ENCODE assay signal across 8 cellular contexts in genomic region chr3:58306662-58307286, GRCh38. TPM values are rescaled to one million over a fixed set of nuclear protein-coding genes. Genes with fewer than 3 reads are reported as not detected.
DNase-seq lines count a peak whose midpoint lies in the region; ATAC-seq and TF ChIP-seq lines count a peak whose summit lies in the region.

No MANE protein-coding gene starts in this region.

- peak overlapping the region; percentile 93 for H3K27ac ChIP-seq in SJCRH30
- peak overlapping the region; percentile 91 to 99 (median 96) for H3K27ac ChIP-seq in body of pancreas

- H3K27me3 ChIP-seq in SJCRH30 (no peaks in the 10 kb centered on the region), body of pancreas (no peaks in the 10 kb centered on the region)

- CTCF ChIA-PET in GM10248 (lab: Yijun Ruan, JAX), result interaction anchor here (0.6 to 19.6 kb wide), 89 partner anchors 10 to 1137 kb away, joined by 3 to 560 read pairs (median 4); partner anchors contain the start of genes ABHD6, ACOX2, FLNB and KCTD6

- ATAC-seq in HG02623 (IDR thresholded peaks at IDR 0.05; ENCODE audit: unreplicated experiment) (peak; percentile 8), body of pancreas (peak; percentile 16), GM19455 (IDR thresholded peaks at IDR 0.05; ENCODE audit: unreplicated experiment) (no peak)

- H3K4me3 ChIP-seq in SJCRH30 (peak overlapping the region; percentile 82), body of pancreas (peak overlapping the region; percentile 57 to 63)

- WGBS in body of pancreas, 2 donors, result 0 to 1% methylated on average over 19 of the region's 19 CpGs

- DNase-seq in GM10248 (ENCODE audit: extremely low spot score), result peak; percentile 37
- peak; percentile 13 to 33 for DNase-seq in SJCRH30
- peak; percentile 34 to 42 (median 39) for DNase-seq in body of pancreas
- peak; percentile 47 for DNase-seq in iris pigment epithelial cell (ENCODE audit: low read depth)
- DNase-seq in stimulated activated CD4-positive, alpha-beta T cell treated with anti-CD3 and anti-CD28 coated beads, Interleukin-12 subunit alpha, Interleukin-12 subunit beta, amount 100 ng/mL, for 48 hours (ENCODE audit: low read depth in 2 of 3, low spot score in 1 of 3), result peak; percentile 8 to 21 (median 15)
- no peak for DNase-seq in DMS79 treated with DMSO at 0.1 percent for 48 hours (lab: John Stamatoyannopoulos, UW)

- H3K36me3 ChIP-seq in SJCRH30 (peaks cover 15% of the 10 kb centered on the region), body of pancreas (replicated peaks in 1 of 2; ENCODE audit: insufficient read depth in 1 of 2, low read depth in 2 of 2) (peaks cover 0 to 9% of the 10 kb centered on the region in 2 donors)

- TF ChIP-seq CTCF in GM10248 (IDR thresholded peaks at IDR 0.05; ENCODE audit: control extremely low read depth, extremely low read depth, low read depth, missing control alignments) (no peak), body of pancreas (IDR thresholded peaks at IDR 0.05) (peak in 3 of 7 experiments; percentile 21 to 33 (median 28))

- intact Hi-C loops in body of pancreas (cut with DNase I), result no loop called here

- H3K4me1 ChIP-seq in SJCRH30 (no peaks in the 10 kb centered on the region), body of pancreas (peaks cover 23% of the 10 kb centered on the region)

- TF ChIP-seq POLR2A in body of pancreas (IDR thresholded peaks at IDR 0.05), result no peak

- POLR2A ChIA-PET in GM10248 (lab: Yijun Ruan, JAX), result interaction anchor here (1.0 to 2.5 kb wide), 6 partner anchors 18 to 118 kb away, joined by 3 to 6 read pairs (median 4); no protein-coding TSS in a partner anchor

- H3K9me3 ChIP-seq in SJCRH30 (replicated peaks), result no peaks in the 10 kb centered on the region
- no peaks in the 10 kb centered on the region for H3K9me3 ChIP-seq in body of pancreas

RNA-seq across cellular contexts. Expression of gene HTD2, which starts 0.5 kb away (rescaled TPM):
- total RNA-seq in SJCRH30 (2014; rRNA removed; shearing (Covaris generic)), result 8.8 TPM in 2 replicates
- total RNA-seq in body of pancreas, result 1 to 10 TPM in 1 of 2 donors, under 1 TPM in 1; 0.99 to 4.9 TPM

RNA-seq across cellular contexts. Expression of gene RPP14, which starts 0.7 kb away (rescaled TPM):
- total RNA-seq in SJCRH30 (2014; rRNA removed; shearing (Covaris generic)), result 15.1 and 15.2 TPM in 2 replicates
- total RNA-seq in body of pancreas, result 1 to 10 TPM; 3.6 to 4.3 TPM

RNA-seq across cellular contexts. Expression of gene PXK, which starts 25.9 kb away (rescaled TPM):
- 11.9 and 12.9 TPM in 2 replicates for total RNA-seq in SJCRH30 (2014; rRNA removed; shearing (Covaris generic))
- total RNA-seq in body of pancreas, result 10 to 100 TPM in 1 of 2 donors, 1 to 10 TPM in 1; 8.2 to 12.7 TPM
